9 cellular contexts compared by ENCODE assay signal in genomic region chr4:173121044-173121685, GRCh38. TPM values are rescaled to one million over a fixed set of nuclear protein-coding genes. Genes with fewer than 3 reads are reported as not detected.
DNase-seq lines count a peak whose midpoint lies in the region; ATAC-seq and TF ChIP-seq lines count a peak whose summit lies in the region.
"Had no signal": no experiment of that assay in that cellular context is flagged by ENCODE, and none has a peak within 500 bp of the region (broad histone marks: within the 10 kb centered on the region; RNA-seq: fewer than 3 reads in every experiment).

No MANE protein-coding gene starts in this region.

- peak; percentile 99 for ATAC-seq in GM18517 (IDR thresholded peaks at IDR 0.05; ENCODE audit: unreplicated experiment)
- ATAC-seq in HG02870 (IDR thresholded peaks at IDR 0.05; ENCODE audit: unreplicated experiment), result peak; percentile 89

- DNase-seq in A172 (ENCODE audit: low spot score) (peak; percentile 26), NCI-H345 (lab: John Stamatoyannopoulos, UW) (peak; percentile 33), fibroblast of villous mesenchyme (ENCODE audit: low read depth) (peak; percentile 12), BE2C (no peak), GM13976 (ENCODE audit: low spot score) (no peak)
- no peak for DNase-seq in activated CD4-positive, alpha-beta T cell treated with anti-CD3 and anti-CD28 coated beads, Interleukin-2, amount 10 ng/mL, durations not matched to agents 24 days and 14 days

- no peaks in the 10 kb centered on the region for H3K27me3 ChIP-seq in BE2C

- H3K27me3 Mint-ChIP-seq in activated CD4-positive, alpha-beta T cell treated with anti-CD3 and anti-CD28 coated beads, Interleukin-2, amount 10 ng/mL, durations not matched to agents 24 days and 14 days, result peaks cover 3% of the 10 kb centered on the region
- H3K27me3 Mint-ChIP-seq: activated naive CD8-positive, alpha-beta T cell had no signal

- in situ Hi-C loops in GM13976 (cut with MboI; ENCODE audit: low sequenced_read_pairs, unreplicated experiment), result no loop called here

- no peaks in the 10 kb centered on the region for H3K4me1 ChIP-seq in BE2C

- H3K4me3 ChIP-seq in fibroblast of villous mesenchyme (ENCODE audit: low read depth, low read length) (no peak overlapping the region), BE2C (ENCODE audit: low read depth, low read length) (no peak overlapping the region)

- no peaks in the 10 kb centered on the region for H3K36me3 ChIP-seq in BE2C

- intact Hi-C loops in activated CD4-positive, alpha-beta T cell treated with anti-CD3 and anti-CD28 coated beads, Interleukin-2, amount 10 ng/mL, durations not matched to agents 24 days and 14 days (cut with micrococcal nuclease), result no loop called here

- no peaks in the 10 kb centered on the region for H3K36me3 Mint-ChIP-seq in activated CD4-positive, alpha-beta T cell treated with anti-CD3 and anti-CD28 coated beads, Interleukin-2, amount 10 ng/mL, durations not matched to agents 24 days and 14 days (ENCODE audit: low read depth)

- no peaks in the 10 kb centered on the region for H3K9me3 ChIP-seq in BE2C

- no peak overlapping the region for H3K4me3 Mint-ChIP-seq in activated CD4-positive, alpha-beta T cell treated with anti-CD3 and anti-CD28 coated beads, Interleukin-2, amount 10 ng/mL, durations not matched to agents 24 days and 14 days
- H3K4me3 Mint-ChIP-seq: activated naive CD8-positive, alpha-beta T cell had no signal

- peaks cover 7% of the 10 kb centered on the region for H3K9me3 Mint-ChIP-seq in activated CD4-positive, alpha-beta T cell treated with anti-CD3 and anti-CD28 coated beads, Interleukin-2, amount 10 ng/mL, durations not matched to agents 24 days and 14 days

- no peak overlapping the region for H3K27ac Mint-ChIP-seq in activated CD4-positive, alpha-beta T cell treated with anti-CD3 and anti-CD28 coated beads, Interleukin-2, amount 10 ng/mL, durations not matched to agents 24 days and 14 days
- H3K27ac Mint-ChIP-seq: activated naive CD8-positive, alpha-beta T cell had no signal

- H3K4me1 Mint-ChIP-seq in activated CD4-positive, alpha-beta T cell treated with anti-CD3 and anti-CD28 coated beads, Interleukin-2, amount 10 ng/mL, durations not matched to agents 24 days and 14 days, result no peaks in the 10 kb centered on the region

- TF ChIP-seq CTCF in fibroblast of villous mesenchyme (IDR thresholded peaks at IDR 0.05; ENCODE audit: insufficient read depth, low read depth, low read length) (no peak), BE2C (IDR thresholded peaks at IDR 0.05; ENCODE audit: low read depth, low read length) (no peak), GM13976 (IDR thresholded peaks at IDR 0.05; ENCODE audit: borderline replicate concordance, control extremely low read depth, extremely low read depth, insufficient read depth, missing control alignments) (no peak)

RNA-seq across cellular contexts. Expression of gene GALNT7, which starts 47.4 kb away (rescaled TPM):
- total RNA-seq in A172 (2014; rRNA removed; shearing (Covaris generic)), result 43.2 and 48.9 TPM in 2 replicates
- 13.9 and 23.3 TPM in 2 replicates for total RNA-seq in fibroblast of villous mesenchyme
- 25.9 and 26.7 TPM in 2 replicates for total RNA-seq in activated CD4-positive, alpha-beta T cell treated with anti-CD3 and anti-CD28 coated beads, Interleukin-2, amount 10 ng/mL, durations not matched to agents 24 days and 14 days
- polyA plus RNA-seq in BE2C (2012; ENCODE audit: insufficient read depth, insufficient read length, low read depth), result 2.4 TPM

Comparison
In these comparisons a context has a peak if more than half of its experiments do, and no peak if none do; other contexts are left out.
1. DNase-seq: peak in A172 (single experiment), NCI-H345 (single experiment) and fibroblast of villous mesenchyme (single experiment); none in activated CD4-positive, alpha-beta T cell treated with anti-CD3 and anti-CD28 coated beads, Interleukin-2, amount 10 ng/mL, durations not matched to agents 24 days and 14 days (single experiment), BE2C (single experiment) and GM13976 (single experiment).